ENCODE assay signal across 7 cellular contexts in genomic region chrY:22461962-22462361, GRCh38. TPM values are rescaled to one million over a fixed set of nuclear protein-coding genes. Genes with fewer than 3 reads are reported as not detected.
"Had no signal": no experiment of that assay in that cellular context is flagged by ENCODE, and none has a peak within 500 bp of the region (broad histone marks: within the 10 kb centered on the region; RNA-seq: fewer than 3 reads in every experiment).

No MANE protein-coding gene starts in this region.

RNA-seq across cellular contexts. Expression of gene RBMY1J, which starts 58.8 kb away (rescaled TPM):
- total RNA-seq: GM23248, GM23338, H1, H4, H7, H9, HFFc6 had no signal
- polyA plus RNA-seq: GM23248, GM23338, H1 had no signal
